ENCODE assay signal across 16 cellular contexts in the genomic region with DNA sequence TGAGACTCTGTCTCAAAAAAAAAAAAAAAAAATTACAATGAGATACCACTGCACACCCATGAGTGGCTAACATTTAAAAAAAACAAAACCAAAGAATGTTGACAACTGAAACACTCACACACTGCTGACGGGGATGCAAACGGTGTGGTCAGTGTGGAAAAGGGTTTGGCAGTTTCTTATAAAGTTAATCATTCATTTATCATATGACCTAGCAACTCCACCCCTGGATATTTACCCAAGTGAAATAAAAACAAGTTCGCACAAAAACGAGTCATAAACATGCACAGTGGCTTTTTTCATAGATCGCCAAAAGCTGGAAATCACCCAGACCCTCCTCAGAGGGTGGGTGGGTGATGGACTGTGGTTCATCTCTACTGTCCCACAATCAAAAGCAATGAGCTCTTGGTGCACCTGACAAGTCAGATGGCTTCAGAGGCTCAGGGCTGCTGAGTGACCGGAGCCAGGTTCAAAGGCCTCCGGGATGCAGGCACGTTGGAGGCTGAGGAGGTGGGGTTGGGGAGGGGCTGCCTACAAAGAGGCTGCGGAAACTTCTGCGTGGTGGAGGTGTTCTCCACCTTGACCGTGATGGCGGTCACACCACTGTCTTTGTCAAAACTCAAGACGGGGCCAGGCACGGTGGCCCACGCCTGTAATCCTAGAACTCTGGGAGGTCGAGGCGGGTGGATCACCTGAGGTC. TPM values are rescaled to one million over a fixed set of nuclear protein-coding genes. Genes with fewer than 3 reads are reported as not detected.
DNase-seq lines count a peak whose midpoint lies in the region; ATAC-seq and TF ChIP-seq lines count a peak whose summit lies in the region.
"Had no signal": no experiment of that assay in that cellular context is flagged by ENCODE, and none has a peak within 500 bp of the region (broad histone marks: within the 10 kb centered on the region; RNA-seq: fewer than 3 reads in every experiment).

No MANE protein-coding gene starts in this region.

- in situ Hi-C loops in ACHN (cut with HindIII; ENCODE audit: low pct_ligation_motif_present, low pct_unique_long_range_greater_than_20kb, low sequenced_read_pairs), result no loop called here

- H3K4me3 ChIP-seq in epithelial cell of proximal tubule (ENCODE audit: low read depth, low read length), result peak overlapping the region; percentile 21
- no peak overlapping the region for H3K4me3 ChIP-seq in mucosa of stomach (ENCODE audit: low read length)
- H3K4me3 ChIP-seq in GM23338, result no peak overlapping the region
- H3K4me3 ChIP-seq: cardiac muscle cell, neural progenitor cell had no signal

- no peaks in the 10 kb centered on the region for H3F3A ChIP-seq in GM23338 (replicated peaks; ENCODE audit: low read depth)

- no peak overlapping the region for H3K4me2 ChIP-seq in GM23338
- H3K4me2 ChIP-seq: neural progenitor cell had no signal

- no peaks in the 10 kb centered on the region for H3K9me3 ChIP-seq in mucosa of stomach (ENCODE audit: control insufficient read depth, low read length)

- H3K27me3 Mint-ChIP-seq in activated CD4-positive, alpha-beta T cell treated with anti-CD3 and anti-CD28 coated beads for 36 hours, result no peaks in the 10 kb centered on the region
- H3K27me3 Mint-ChIP-seq in GM23338 (ENCODE audit: insufficient read depth, low read depth, poor library complexity), result no peaks in the 10 kb centered on the region
- H3K27me3 Mint-ChIP-seq: stimulated activated memory B cell treated with anti-CD40 and anti-IgM and Interleukin-4, amounts not matched to agents 10 μg/mL and 1 μg/mL and 100 μg/mL, for 72 hours had no signal

- POLR2A ChIA-PET in activated CD4-positive, alpha-beta T cell treated with anti-CD3 and anti-CD28 coated beads for 36 hours (lab: Charles Lee), result no interaction called here

- no peak for ATAC-seq in activated CD4-positive, alpha-beta T cell treated with anti-CD3 and anti-CD28 coated beads for 36 hours
- no peak for ATAC-seq in GM23338
- ATAC-seq: left ventricle myocardium superior; stimulated activated memory B cell treated with anti-CD40 and anti-IgM and Interleukin-4, amounts not matched to agents 10 μg/mL and 1 μg/mL and 100 μg/mL, for 72 hours had no signal

- no peaks in the 10 kb centered on the region for H3K9me2 ChIP-seq in GM23338 (ENCODE audit: insufficient read depth)

- H3K36me3 Mint-ChIP-seq in activated CD4-positive, alpha-beta T cell treated with anti-CD3 and anti-CD28 coated beads for 36 hours (ENCODE audit: low read depth), result peaks cover 6% of the 10 kb centered on the region
- H3K36me3 Mint-ChIP-seq in GM23338 (ENCODE audit: low read depth), result no peaks in the 10 kb centered on the region
- H3K36me3 Mint-ChIP-seq: neural progenitor cell; stimulated activated memory B cell treated with anti-CD40 and anti-IgM and Interleukin-4, amounts not matched to agents 10 μg/mL and 1 μg/mL and 100 μg/mL, for 72 hours had no signal

- H3K9ac ChIP-seq in mucosa of stomach (ENCODE audit: low read length), result peak overlapping the region; percentile 62
- H3K9ac ChIP-seq: neural progenitor cell had no signal

- intact Hi-C loops in activated CD4-positive, alpha-beta T cell treated with anti-CD3 and anti-CD28 coated beads for 36 hours (cut with DNase I, micrococcal nuclease), result no loop called here

- no peak overlapping the region for H3K4me3 Mint-ChIP-seq in activated CD4-positive, alpha-beta T cell treated with anti-CD3 and anti-CD28 coated beads for 36 hours
- no peak overlapping the region for H3K4me3 Mint-ChIP-seq in GM23338
- H3K4me3 Mint-ChIP-seq: activated naive CD4-positive, alpha-beta T cell treated with anti-CD3 and anti-CD28 coated beads, Interleukin-2, amount 10 ng/mL, durations not matched to agents 7 days and 5 days; neural progenitor cell; stimulated activated memory B cell treated with anti-CD40 and anti-IgM and Interleukin-4, amounts not matched to agents 10 μg/mL and 1 μg/mL and 100 μg/mL, for 72 hours had no signal

- peaks cover 11% of the 10 kb centered on the region for H3K9me3 Mint-ChIP-seq in activated CD4-positive, alpha-beta T cell treated with anti-CD3 and anti-CD28 coated beads for 36 hours (ENCODE audit: low read depth)
- H3K9me3 Mint-ChIP-seq in GM23338, result peaks cover 9% of the 10 kb centered on the region; the same call in 2 of the 3 replicates

- DNase-seq in ACHN (peak; percentile 69), NCI-H460 (ENCODE audit: extremely low read depth, low read depth) (peak; percentile 29), epithelial cell of proximal tubule (ENCODE audit: low read depth) (peak; percentile 93), HCEC 1CT (no peak), GM23338 (ENCODE audit: low spot score) (no peak), islet precursor cell (no peak)
- DNase-seq in activated CD4-positive, alpha-beta T cell treated with anti-CD3 and anti-CD28 coated beads for 36 hours, result no peak
- DNase-seq: activated CD4-positive, CD25-positive, alpha-beta regulatory T cell; activated naive CD4-positive, alpha-beta T cell treated with anti-CD3 and anti-CD28 coated beads, Interleukin-2, amount 10 ng/mL, durations not matched to agents 7 days and 5 days; H7; left ventricle myocardium superior; NCI-H187 had no signal

- TF ChIP-seq CTCF in epithelial cell of proximal tubule (conservative IDR thresholded peaks at IDR 0.05; ENCODE audit: low read depth, low read length) (no peak), GM23338 (conservative IDR thresholded peaks at IDR 0.05; ENCODE audit: low read depth in 2 of 2) (no peak)

- H3K4me1 Mint-ChIP-seq in activated CD4-positive, alpha-beta T cell treated with anti-CD3 and anti-CD28 coated beads for 36 hours, result no peaks in the 10 kb centered on the region
- H3K4me1 Mint-ChIP-seq in GM23338, result no peaks in the 10 kb centered on the region
- H3K4me1 Mint-ChIP-seq: activated naive CD4-positive, alpha-beta T cell treated with anti-CD3 and anti-CD28 coated beads, Interleukin-2, amount 10 ng/mL, durations not matched to agents 7 days and 5 days; neural progenitor cell; stimulated activated memory B cell treated with anti-CD40 and anti-IgM and Interleukin-4, amounts not matched to agents 10 μg/mL and 1 μg/mL and 100 μg/mL, for 72 hours had no signal

- H4K20me1 ChIP-seq in GM23338 (replicated peaks; ENCODE audit: insufficient read depth), result no peaks in the 10 kb centered on the region

- CTCF ChIA-PET in activated CD4-positive, alpha-beta T cell treated with anti-CD3 and anti-CD28 coated beads for 36 hours (lab: Charles Lee), result no interaction called here

- H3K27ac Mint-ChIP-seq in activated CD4-positive, alpha-beta T cell treated with anti-CD3 and anti-CD28 coated beads for 36 hours, result no peak overlapping the region
- H3K27ac Mint-ChIP-seq in GM23338, result no peak overlapping the region
- H3K27ac Mint-ChIP-seq: activated naive CD4-positive, alpha-beta T cell treated with anti-CD3 and anti-CD28 coated beads, Interleukin-2, amount 10 ng/mL, durations not matched to agents 7 days and 5 days; neural progenitor cell; stimulated activated memory B cell treated with anti-CD40 and anti-IgM and Interleukin-4, amounts not matched to agents 10 μg/mL and 1 μg/mL and 100 μg/mL, for 72 hours had no signal

- H3K27me3 ChIP-seq in mucosa of stomach (ENCODE audit: control insufficient read depth, insufficient read depth, low read length), result no peaks in the 10 kb centered on the region
- no peaks in the 10 kb centered on the region for H3K27me3 ChIP-seq in GM23338 (ENCODE audit: insufficient read depth)
- H3K27me3 ChIP-seq: cardiac muscle cell, neural progenitor cell had no signal

- H3K4me1 ChIP-seq in mucosa of stomach (ENCODE audit: control insufficient read depth, insufficient read depth, low read length), result peaks cover 50% of the 10 kb centered on the region
- no peaks in the 10 kb centered on the region for H3K4me1 ChIP-seq in GM23338 (ENCODE audit: insufficient read depth)
- H3K4me1 ChIP-seq: neural progenitor cell had no signal

- H3K79me2 ChIP-seq in GM23338 (replicated peaks; ENCODE audit: insufficient read depth), result no peaks in the 10 kb centered on the region

- no peak overlapping the region for H3K27ac ChIP-seq in GM23338 (ENCODE audit: low read depth)
- H3K27ac ChIP-seq: cardiac muscle cell, neural progenitor cell had no signal

- H3K36me3 ChIP-seq in mucosa of stomach (ENCODE audit: control insufficient read depth, insufficient read depth, low read length) (no peaks in the 10 kb centered on the region), GM23338 (ENCODE audit: insufficient read depth) (no peaks in the 10 kb centered on the region)
- H3K36me3 ChIP-seq: cardiac muscle cell, neural progenitor cell had no signal

- H2AFZ ChIP-seq in GM23338, result no peak overlapping the region
- H2AFZ ChIP-seq: neural progenitor cell had no signal

TF ChIP-seq in GM23338, 12 proteins besides CTCF, POLR2A, EP300 and RAD21 (continues in another document):
- TF ChIP-seq JUNB (IDR thresholded peaks at IDR 0.05; ENCODE audit: unreplicated experiment), result no peak

RNA-seq across cellular contexts. Expression of gene RAB40B, which starts 14.1 kb away (rescaled TPM):
- 5.0 and 7.6 TPM in 2 replicates for total RNA-seq in NCI-H460 (2014; rRNA removed; shearing (Covaris generic))
- 4.9 and 11.0 TPM in 2 replicates for polyA plus RNA-seq in NCI-H460 (2014; cell fraction: nucleus; rRNA removed)
- total RNA-seq in epithelial cell of proximal tubule, result 4.1 and 7.8 TPM in 2 replicates
- 1 to 10 TPM; 3.2 to 4.1 TPM for total RNA-seq in activated CD4-positive, alpha-beta T cell treated with anti-CD3 and anti-CD28 coated beads for 36 hours
- 5.2 and 10.8 TPM in 2 replicates for total RNA-seq in GM23338 (2014; rRNA removed; shearing (Covaris generic))
- polyA plus RNA-seq in GM23338 (2016; fragmentation: Nextera tagmentation; extraction: Ambion mirVana), result 2.8 and 4.2 TPM in 2 replicates

RNA-seq across cellular contexts. Expression of gene FN3KRP, which starts 32.2 kb away (rescaled TPM):
- 10.6 and 16.4 TPM in 2 replicates for total RNA-seq in NCI-H460 (2014; rRNA removed; shearing (Covaris generic))
- polyA plus RNA-seq in NCI-H460 (2014; cell fraction: nucleus; rRNA removed), result 20.6 and 23.2 TPM in 2 replicates
- 25.4 and 32.4 TPM in 2 replicates for total RNA-seq in epithelial cell of proximal tubule
- 10 to 100 TPM; 28.3 to 36.3 TPM for total RNA-seq in activated CD4-positive, alpha-beta T cell treated with anti-CD3 and anti-CD28 coated beads for 36 hours
- total RNA-seq in GM23338 (2014; rRNA removed; shearing (Covaris generic)), result 13.2 and 15.9 TPM in 2 replicates
- polyA plus RNA-seq in GM23338 (2016; fragmentation: Nextera tagmentation; extraction: Ambion mirVana), result 15.1 and 16.7 TPM in 2 replicates

RNA-seq across cellular contexts. Expression of gene WDR45B, which starts 36.1 kb away (rescaled TPM):
- 102 and 107 TPM in 2 replicates for total RNA-seq in NCI-H460 (2014; rRNA removed; shearing (Covaris generic))
- 88.8 and 117 TPM in 2 replicates for polyA plus RNA-seq in NCI-H460 (2014; cell fraction: nucleus; rRNA removed)
- 81.3 and 94.4 TPM in 2 replicates for total RNA-seq in epithelial cell of proximal tubule
- 10 to 100 TPM; 74.1 to 74.8 TPM for total RNA-seq in activated CD4-positive, alpha-beta T cell treated with anti-CD3 and anti-CD28 coated beads for 36 hours
- 96.4 and 97.6 TPM in 2 replicates for total RNA-seq in GM23338 (2014; rRNA removed; shearing (Covaris generic))
- 69.4 and 82.3 TPM in 2 replicates for polyA plus RNA-seq in GM23338 (2016; fragmentation: Nextera tagmentation; extraction: Ambion mirVana)

RNA-seq across cellular contexts. Expression of gene FN3K, which starts 51.1 kb away (rescaled TPM):
- 1.5 and 3.1 TPM in 2 replicates for total RNA-seq in NCI-H460 (2014; rRNA removed; shearing (Covaris generic))
- 0.97 and 1.2 TPM in 2 replicates for polyA plus RNA-seq in NCI-H460 (2014; cell fraction: nucleus; rRNA removed)
- total RNA-seq in epithelial cell of proximal tubule, result 0.69 and 2.0 TPM in 2 replicates
- total RNA-seq in activated CD4-positive, alpha-beta T cell treated with anti-CD3 and anti-CD28 coated beads for 36 hours, result 1 to 10 TPM; 2.1 TPM
- total RNA-seq in GM23338 (2014; rRNA removed; shearing (Covaris generic)), result 11.0 and 12.9 TPM in 2 replicates
- polyA plus RNA-seq in GM23338 (2016; fragmentation: Nextera tagmentation; extraction: Ambion mirVana), result 5.3 TPM in 2 replicates

Comparison
In these comparisons a context has a peak if more than half of its experiments do, and no peak if none do; other contexts are left out.
1. DNase-seq: peak in ACHN (single experiment), NCI-H460 (single experiment) and epithelial cell of proximal tubule (single experiment); none in activated CD4-positive, alpha-beta T cell treated with anti-CD3 and anti-CD28 coated beads for 36 hours (single experiment), HCEC 1CT (single experiment), GM23338 (single experiment) and islet precursor cell (single experiment).